15 cellular contexts compared by ENCODE assay signal in the genomic region with DNA sequence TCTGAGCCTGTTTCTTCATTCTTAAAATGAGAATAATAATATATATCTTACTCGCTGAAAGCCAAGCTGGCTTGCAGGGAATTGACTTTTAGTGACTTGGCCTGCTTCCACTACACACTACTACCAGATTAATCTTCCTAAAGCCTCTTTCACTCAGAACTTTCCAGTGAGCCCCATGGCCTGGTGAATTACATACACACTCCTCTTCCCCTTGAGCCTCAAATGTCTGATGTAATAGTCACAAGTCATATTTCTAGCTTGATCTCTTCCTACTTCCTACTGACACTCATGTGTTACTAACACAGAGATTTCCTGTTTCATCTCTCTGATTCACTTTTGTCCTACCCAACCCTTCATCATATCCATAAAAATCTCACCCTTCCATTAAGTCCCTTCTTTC.
DNase-seq lines count a peak whose midpoint lies in the region; TF ChIP-seq lines count a peak whose summit lies in the region.
"Had no signal": no experiment of that assay in that cellular context is flagged by ENCODE, and none has a peak within 500 bp of the region (broad histone marks: within the 10 kb centered on the region; RNA-seq: fewer than 3 reads in every experiment).

No MANE protein-coding gene starts in this region.

- intact Hi-C loops in left ventricle myocardium inferior (cut with micrococcal nuclease) (no loop called here), posterior vena cava (cut with DNase I) (no loop called here)

- H3K27ac ChIP-seq in SJSA1 (peak overlapping the region; percentile 48), left ventricle myocardium inferior (replicated peaks) (no peak overlapping the region)
- H3K27ac ChIP-seq: HL-60, prostate gland, SK-N-MC, testis had no signal

- peaks cover 55% of the 10 kb centered on the region for H3K4me1 ChIP-seq in SJSA1 (replicated peaks)
- H3K4me1 ChIP-seq in left ventricle myocardium inferior: peaks cover 4% of the 10 kb centered on the region
- H3K4me1 ChIP-seq: prostate gland, testis had no signal

- DNase-seq in HPDE6-E6E7 (ENCODE audit: extremely low spot score): peak; percentile 39
- DNase-seq in SJSA1 (ENCODE audit: low read depth in 1 of 2, low spot score in 2 of 2): no peak
- DNase-seq in fibroblast of mammary gland (ENCODE audit: low read depth): peak; percentile 68
- peak; percentile 46 for DNase-seq in renal cortical epithelial cell (ENCODE audit: low read depth)
- DNase-seq in DMS153 (lab: John Stamatoyannopoulos, UW): no peak
- DNase-seq in MG63: no peak
- no peak for DNase-seq in left ventricle myocardium inferior
- DNase-seq in posterior vena cava (ENCODE audit: low spot score): no peak
- DNase-seq: activated gamma-delta T cell treated with Interleukin-2 at 50 U/mL for 16 hours, glutamatergic neuron, NCI-H2107, testis had no signal

- H3K4me3 ChIP-seq in SJSA1 (no peak overlapping the region), fibroblast of mammary gland (ENCODE audit: control insufficient read depth, low read depth, low read length) (no peak overlapping the region), MG63 (no peak overlapping the region), left ventricle myocardium inferior (no peak overlapping the region)
- H3K4me3 ChIP-seq: prostate gland, SK-N-MC, testis had no signal

- H3K27me3 ChIP-seq in SJSA1 (replicated peaks) (no peaks in the 10 kb centered on the region), MG63 (0 out of 2 replicates have a peak, but pooled peaks cover 5% of the 10 kb centered on the region), left ventricle myocardium inferior (ENCODE audit: low read depth) (no peaks in the 10 kb centered on the region)
- H3K27me3 ChIP-seq: testis had no signal

- no peaks in the 10 kb centered on the region for H3K36me3 ChIP-seq in SJSA1
- no peaks in the 10 kb centered on the region for H3K36me3 ChIP-seq in MG63
- H3K36me3 ChIP-seq in left ventricle myocardium inferior: no peaks in the 10 kb centered on the region
- H3K36me3 ChIP-seq: prostate gland had no signal

- TF ChIP-seq CTCF in fibroblast of mammary gland (conservative IDR thresholded peaks at IDR 0.05; ENCODE audit: control insufficient read depth, insufficient read depth, low read depth, low read length): no peak
- no peak for TF ChIP-seq CTCF in left ventricle myocardium inferior (IDR thresholded peaks at IDR 0.05; ENCODE audit: borderline replicate concordance)

- no peaks in the 10 kb centered on the region for H3K9me3 ChIP-seq in SJSA1 (replicated peaks)
- no peaks in the 10 kb centered on the region for H3K9me3 ChIP-seq in MG63
- H3K9me3 ChIP-seq in left ventricle myocardium inferior (replicated peaks): no peaks in the 10 kb centered on the region
- H3K9me3 ChIP-seq: prostate gland, testis had no signal

Comparison
In these comparisons a context has a peak if more than half of its experiments do, and no peak if none do; other contexts are left out.
1. DNase-seq: peak in HPDE6-E6E7 (single experiment), fibroblast of mammary gland (single experiment) and renal cortical epithelial cell (single experiment); none in SJSA1 (0 of 2), DMS153 (single experiment), MG63 (single experiment), left ventricle myocardium inferior (single experiment) and posterior vena cava (single experiment).